In genomic region chr9:137116728-137117127, GRCh38 we compare ENCODE assay signal across 1 cellular context.
TF ChIP-seq lines count a peak whose summit lies in the region.

No MANE protein-coding gene starts in this region.

TF ChIP-seq in K562, 482 proteins besides CTCF, POLR2A, EP300 and RAD21:
- TF ChIP-seq HCFC1 (IDR thresholded peaks at IDR 0.05; ENCODE audit: low read depth, low read length) (no peak), ZKSCAN8 (CRISPR knock-in tag; IDR thresholded peaks at IDR 0.05) (no peak), FUS (optimal IDR thresholded peaks at IDR 0.05; ENCODE audit: low read depth, low read length) (no peak), PHF21A (IDR thresholded peaks at IDR 0.05; ENCODE audit: borderline replicate concordance, low read depth) (peak; percentile 60; the same call in 1 of the 2 replicates), ARHGAP35 (IDR thresholded peaks at IDR 0.05; ENCODE audit: partially characterized antibody) (no peak), ZNF121 (CRISPR knock-in tag; conservative IDR thresholded peaks at IDR 0.05) (no peak), KDM5B (IDR thresholded peaks at IDR 0.05; ENCODE audit: insufficient replicate concordance, low read depth, low read length) (peak; percentile 19), ZNF274 (IDR thresholded peaks at IDR 0.05; ENCODE audit: borderline replicate concordance, low read depth, low read length) (no peak), ZBED1 (IDR thresholded peaks at IDR 0.05) (no peak), RAD51 (IDR thresholded peaks at IDR 0.05; ENCODE audit: borderline replicate concordance, low read depth) (no peak), COPS2 (conservative IDR thresholded peaks at IDR 0.05) (no peak), RBM22 (IDR thresholded peaks at IDR 0.05; ENCODE audit: low read depth, low read length, poor library complexity, severe bottlenecking) (no peak)
